ENCODE assay signal across 2 cellular contexts in the genomic region with DNA sequence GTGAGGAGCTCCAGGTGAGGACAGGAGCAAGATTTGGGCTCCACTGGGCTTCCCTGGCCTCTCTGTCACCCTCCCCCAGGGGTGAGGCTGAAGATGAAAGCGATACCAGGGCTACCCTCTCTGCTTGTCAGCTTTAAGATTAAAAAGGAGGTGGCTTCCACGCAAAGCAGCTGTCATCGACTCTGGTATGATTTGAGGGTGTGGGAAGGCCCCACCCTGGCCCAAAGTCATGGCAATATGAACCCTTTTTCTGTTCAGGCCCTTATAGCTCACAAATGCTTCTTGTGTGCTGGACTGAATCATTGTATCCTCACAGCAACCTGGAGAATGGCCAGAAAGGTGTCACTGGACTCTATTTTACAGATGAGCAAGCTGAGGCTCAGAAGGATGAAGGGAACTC.
TF ChIP-seq lines count a peak whose summit lies in the region.

No MANE protein-coding gene starts in this region.

TF ChIP-seq in A549, 52 proteins besides CTCF, POLR2A, EP300 and RAD21:
- TF ChIP-seq REST (IDR thresholded peaks at IDR 0.05) (no peak), JUNB (IDR thresholded peaks at IDR 0.05) (no peak), EHF (CRISPR knock-in tag; IDR thresholded peaks at IDR 0.05) (no peak), CHD2 (IDR thresholded peaks at IDR 0.05; ENCODE audit: low read length, partially characterized antibody) (no peak), TFCP2L1 (CRISPR knock-in tag; IDR thresholded peaks at IDR 0.05) (no peak), RNF2 (IDR thresholded peaks at IDR 0.05; ENCODE audit: borderline replicate concordance, low read depth) (no peak), PHF8 (IDR thresholded peaks at IDR 0.05; ENCODE audit: borderline replicate concordance, low read depth) (no peak), SREBF2 (IDR thresholded peaks at IDR 0.05) (no peak), HOXB5 (CRISPR knock-in tag; IDR thresholded peaks at IDR 0.05) (no peak), CBX2 (IDR thresholded peaks at IDR 0.05; ENCODE audit: borderline replicate concordance, low read depth) (no peak)
- TF ChIP-seq, protein P1, sequence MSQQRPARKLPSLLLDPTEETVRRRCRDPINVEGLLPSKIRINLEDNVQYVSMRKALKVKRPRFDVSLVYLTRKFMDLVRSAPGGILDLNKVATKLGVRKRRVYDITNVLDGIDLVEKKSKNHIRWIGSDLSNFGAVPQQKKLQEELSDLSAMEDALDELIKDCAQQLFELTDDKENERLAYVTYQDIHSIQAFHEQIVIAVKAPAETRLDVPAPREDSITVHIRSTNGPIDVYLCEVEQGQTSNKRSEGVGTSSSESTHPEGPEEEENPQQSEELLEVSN (IDR thresholded peaks at IDR 0.05; ENCODE audit: borderline replicate concordance, low read depth): no peak
- TF ChIP-seq, protein P2, sequence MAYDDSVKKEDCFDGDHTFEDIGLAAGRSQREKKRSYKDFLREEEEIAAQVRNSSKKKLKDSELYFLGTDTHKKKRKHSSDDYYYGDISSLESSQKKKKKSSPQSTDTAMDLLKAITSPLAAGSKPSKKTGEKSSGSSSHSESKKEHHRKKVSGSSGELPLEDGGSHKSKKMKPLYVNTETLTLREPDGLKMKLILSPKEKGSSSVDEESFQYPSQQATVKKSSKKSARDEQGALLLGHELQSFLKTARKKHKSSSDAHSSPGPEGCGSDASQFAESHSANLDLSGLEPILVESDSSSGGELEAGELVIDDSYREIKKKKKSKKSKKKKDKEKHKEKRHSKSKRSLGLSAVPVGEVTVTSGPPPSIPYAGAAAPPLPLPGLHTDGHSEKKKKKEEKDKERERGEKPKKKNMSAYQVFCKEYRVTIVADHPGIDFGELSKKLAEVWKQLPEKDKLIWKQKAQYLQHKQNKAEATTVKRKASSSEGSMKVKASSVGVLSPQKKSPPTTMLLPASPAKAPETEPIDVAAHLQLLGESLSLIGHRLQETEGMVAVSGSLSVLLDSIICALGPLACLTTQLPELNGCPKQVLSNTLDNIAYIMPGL (CRISPR knock-in tag; IDR thresholded peaks at IDR 0.05; ENCODE audit: borderline replicate concordance): no peak

TF ChIP-seq in GM12891, 5 proteins besides CTCF, POLR2A, EP300 and RAD21:
- TF ChIP-seq PAX5 (IDR thresholded peaks at IDR 0.05; ENCODE audit: insufficient read depth, low read length, severe bottlenecking) (no peak), POU2F2 (IDR thresholded peaks at IDR 0.05; ENCODE audit: low read depth, low read length) (no peak), TAF1 (IDR thresholded peaks at IDR 0.05; ENCODE audit: low read depth, low read length) (no peak), SPI1 (IDR thresholded peaks at IDR 0.05; ENCODE audit: low read depth, low read length) (no peak), POLR2AphosphoS5 (IDR thresholded peaks at IDR 0.05; ENCODE audit: low read depth, low read length) (no peak)
TF ChIP-seq in GM12891: peak in this region for 0.
